ENCODE assay signal across 9 cellular contexts in genomic region chr15:66603301-66604179, GRCh38. TPM values are rescaled to one million over a fixed set of nuclear protein-coding genes. Genes with fewer than 3 reads are reported as not detected.
DNase-seq lines count a peak whose midpoint lies in the region; ATAC-seq, FAIRE-seq and TF ChIP-seq lines count a peak whose summit lies in the region.
"Had no signal": no experiment of that assay in that cellular context is flagged by ENCODE, and none has a peak within 500 bp of the region (broad histone marks: within the 10 kb centered on the region; RNA-seq: fewer than 3 reads in every experiment).

No MANE protein-coding gene starts in this region.

- no TSS peak for BruUV-seq in HepG2 (replicated peaks; lab: Mats Ljungman, UMichigan)

- H3K36me3 Mint-ChIP-seq in central memory CD8-positive, alpha-beta T cell (ENCODE audit: insufficient read depth) = no peaks in the 10 kb centered on the region

- H3K4me2 ChIP-seq in HepG2 (ENCODE audit: low read depth, low read length) = no peak overlapping the region

- H3K36me3 ChIP-seq in HepG2 (replicated peaks in 1 of 2; ENCODE audit: control insufficient read depth in 1 of 2, insufficient read depth in 2 of 2, low read length in 2 of 2) = no peaks in the 10 kb centered on the region; a peak in 1 of 5 replicates

- H3K27me3 ChIP-seq in HepG2 (ENCODE audit: control insufficient read depth in 1 of 2, insufficient read depth in 2 of 2, low read length in 2 of 2) = no peaks in the 10 kb centered on the region; a peak in 1 of 5 replicates

- intact Hi-C loops in HepG2 (cut with micrococcal nuclease; ENCODE audit: unreplicated experiment) (loop anchor here (1.0 to 5.0 kb wide), 2 partner anchors 169 to 248 kb away; no protein-coding TSS in a partner anchor), lower leg skin (cut with DNase I; ENCODE audit: low total_unique reads) (no loop called here)

- no peaks in the 10 kb centered on the region for H3K4me1 ChIP-seq in HepG2 (ENCODE audit: insufficient read depth, low read length)

- ATAC-seq in central memory CD8-positive, alpha-beta T cell (replicated peaks; ENCODE audit: extremely low read depth, poor library complexity, severe bottlenecking) = peak; percentile 54
- ATAC-seq in HepG2 = peak; percentile 92

- no peaks in the 10 kb centered on the region for H3K79me2 ChIP-seq in HepG2 (ENCODE audit: insufficient read depth, low read length)

- DNase-seq in DMS 273 (lab: John Stamatoyannopoulos, UW; ENCODE audit: unreplicated experiment) (peak; percentile 79), DMS 273 treated with DMSO at 0.1 percent for 48 hours (lab: John Stamatoyannopoulos, UW) (no peak), NCI-H1694 treated with DMSO at 0.1 percent for 48 hours (lab: John Stamatoyannopoulos, UW) (peak; percentile 9), HepG2 (ENCODE audit: low spot score) (peak; percentile 40), lower leg skin (ENCODE audit: low spot score in 2 of 2) (no peak)
- peak; percentile 14 for DNase-seq in activated CD4-positive, CD25-positive, alpha-beta regulatory T cell treated with anti-CD3 and anti-CD28 coated beads, Interleukin-2, amount 50 U/mL, for 16 hours (ENCODE audit: low read depth, low spot score)
- peak; percentile 13 to 33 for DNase-seq in central memory CD8-positive, alpha-beta T cell (ENCODE audit: low spot score in 2 of 2)
- DNase-seq in stimulated activated CD8-positive, alpha-beta memory T cell treated with anti-CD3 and anti-CD28 coated beads, Interleukin-15, amount 100 ng/mL, for 1 hour (ENCODE audit: low read depth) = peak; percentile 36

- H3K27me3 Mint-ChIP-seq in central memory CD8-positive, alpha-beta T cell = peaks cover 21% of the 10 kb centered on the region

- CTCF ChIA-PET in HepG2 (lab: Yijun Ruan, JAX; ENCODE audit: low intra/inter-chr PET ratio, low total read pairs) = interaction anchor here (1.1 to 2.5 kb wide), 7 partner anchors 93 to 300 kb away, joined by 3 to 19 read pairs (median 11); no protein-coding TSS in a partner anchor

- no peak overlapping the region for H3K27ac ChIP-seq in HepG2 (ENCODE audit: extremely low read length, insufficient read depth, low read length)

- no peak overlapping the region for H3K9ac ChIP-seq in HepG2 (ENCODE audit: insufficient read depth, low read depth, low read length)

- peak; percentile 88 for TF ChIP-seq CTCF in HepG2 (CRISPR knock-in tag; IDR thresholded peaks at IDR 0.05)
- no peak for TF ChIP-seq CTCF in lower leg skin (IDR thresholded peaks at IDR 0.05)

- in situ Hi-C loops in HepG2 (cut with HindIII; ENCODE audit: extremely low pct_ligation_motif_present, low pct_unique_long_range_greater_than_20kb) = loop anchor here (5.0 kb wide), 1 partner anchor 244 kb away; no protein-coding TSS in a partner anchor

- no peak overlapping the region for H2AFZ ChIP-seq in HepG2 (ENCODE audit: low read length)

- TF ChIP-seq EP300 in HepG2 (IDR thresholded peaks at IDR 0.05; ENCODE audit: low read depth in 2 of 2, low read length in 2 of 2) = no peak
- no peak for TF ChIP-seq EP300 in HepG2 (CRISPR knock-in tag; IDR thresholded peaks at IDR 0.05; ENCODE audit: borderline replicate concordance)

- TF ChIP-seq RAD21 in HepG2 (CRISPR knock-in tag; IDR thresholded peaks at IDR 0.05) = peak; percentile 89

- no peaks in the 10 kb centered on the region for H3K9me3 Mint-ChIP-seq in central memory CD8-positive, alpha-beta T cell

- no peaks in the 10 kb centered on the region for H3K9me3 ChIP-seq in HepG2 (ENCODE audit: low read length)

- H3K4me3 Mint-ChIP-seq in central memory CD8-positive, alpha-beta T cell = no peak overlapping the region

- no peak overlapping the region for H3K4me3 ChIP-seq in HepG2 (replicated peaks in 1 of 3; ENCODE audit: insufficient read depth in 1 of 3, low read depth in 2 of 3, low read length in 3 of 3)
- H3K4me3 ChIP-seq in lower leg skin (ENCODE audit: low read depth, poor library complexity, severe bottlenecking) = no peak overlapping the region

- no peak overlapping the region for H3K27ac Mint-ChIP-seq in central memory CD8-positive, alpha-beta T cell (ENCODE audit: low read depth)

- TF ChIP-seq POLR2A in HepG2 (IDR thresholded peaks at IDR 0.05; ENCODE audit: insufficient read depth in 1 of 2, low read depth in 2 of 2, low read length in 2 of 2) (no peak), lower leg skin (IDR thresholded peaks at IDR 0.05) (no peak)

- peak; percentile 49 for FAIRE-seq in HepG2 (lab: Jason Lieb, UNC)
- FAIRE-seq: A204.1 had no signal

- 48% methylated on average over 11 of the region's 14 CpGs for WGBS in HepG2 (ENCODE audit: low lambda C conversion rate)
- WGBS in lower leg skin, 2 donors = 47 to 50% methylated on average over 14 of the region's 14 CpGs

- H4K20me1 ChIP-seq in HepG2 (ENCODE audit: insufficient read depth, low read length) = 0 out of 2 replicates have a peak, but pooled peaks cover 3% of the 10 kb centered on the region

- POLR2A ChIA-PET in HepG2 (lab: Yijun Ruan, JAX) = no interaction called here

- no peaks in the 10 kb centered on the region for H3K4me1 Mint-ChIP-seq in central memory CD8-positive, alpha-beta T cell

TF ChIP-seq in HepG2, 621 proteins besides CTCF, POLR2A, EP300 and RAD21:
- peak; percentile 93 for TF ChIP-seq STAG1 (CRISPR knock-in tag; IDR thresholded peaks at IDR 0.05)
- TF ChIP-seq NFKB2 (CRISPR knock-in tag; IDR thresholded peaks at IDR 0.05; ENCODE audit: borderline replicate concordance) = peak; percentile 52; the same call in 1 of the 2 replicates
- TF ChIP-seq SMC3 (IDR thresholded peaks at IDR 0.05; ENCODE audit: low read length) = peak; percentile 50; the same call in 1 of the 2 replicates
- 0 out of 2 replicates have a peak, but pooled peaks have one; percentile 34 for TF ChIP-seq HOXA5 (CRISPR knock-in tag; IDR thresholded peaks at IDR 0.05)
- TF ChIP-seq ARNT2 (CRISPR knock-in tag; IDR thresholded peaks at IDR 0.05; ENCODE audit: low read depth) = 0 out of 2 replicates have a peak, but pooled peaks have one; percentile 20
- no peak for TF ChIP-seq HNF4G (IDR thresholded peaks at IDR 0.05; ENCODE audit: borderline replicate concordance, low read depth, low read length)
- TF ChIP-seq HNF4G (CRISPR knock-in tag; IDR thresholded peaks at IDR 0.05; ENCODE audit: borderline replicate concordance, low read depth) = no peak

RNA-seq across cellular contexts. Expression of gene LCTL, which starts 37.7 kb away (rescaled TPM):
- 1.1 and 1.4 TPM in 2 replicates for total RNA-seq in HepG2 (2016; rRNA removed; fragmentation: Illumina TruSeq; extraction: Trizol)
- 0.09 and 0.20 TPM in 2 replicates for total RNA-seq in HepG2 (2016; cell fraction: cytosol; rRNA removed; fragmentation: Illumina TruSeq; extraction: Trizol; ENCODE audit: low read depth)
- 1.0 and 1.1 TPM in 2 replicates for total RNA-seq in HepG2 (2016; cell fraction: insoluble cytoplasmic fraction; rRNA removed; fragmentation: Illumina TruSeq; extraction: Trizol)
- total RNA-seq in HepG2 (2016; cell fraction: membrane; rRNA removed; fragmentation: Illumina TruSeq; extraction: Trizol) = 0.21 and 0.37 TPM in 2 replicates
- 0.40 and 0.41 TPM in 2 replicates for total RNA-seq in HepG2 (2016; cell fraction: nucleus; rRNA removed; fragmentation: Illumina TruSeq; extraction: Trizol)
- 0.54 and 0.96 TPM in 2 replicates for polyA plus RNA-seq in HepG2 (2011; rRNA removed)
- 1.0 and 1.6 TPM in 2 replicates for polyA plus RNA-seq in HepG2 (2011; cell fraction: cytosol; rRNA removed)
- polyA plus RNA-seq in HepG2 (2011; cell fraction: nucleus; rRNA removed) = 0.43 and 0.95 TPM in 2 replicates
- 0.15 and 0.31 TPM in 2 replicates for polyA plus RNA-seq in HepG2 (2012)
- 0.09 and 0.10 TPM in 2 replicates for polyA plus RNA-seq in HepG2 (2016; cell fraction: cytosol; fragmentation: Illumina TruSeq; extraction: Trizol; ENCODE audit: low read depth)
- 0.98 and 1.1 TPM in 2 replicates for polyA plus RNA-seq in HepG2 (2016; cell fraction: insoluble cytoplasmic fraction; fragmentation: Illumina TruSeq; extraction: Trizol; ENCODE audit: low read depth)
- polyA plus RNA-seq in HepG2 (2016; cell fraction: membrane; fragmentation: Illumina TruSeq; extraction: Trizol; ENCODE audit: low read depth) = 0.08 and 0.29 TPM in 2 replicates
- 0.57 and 0.70 TPM in 2 replicates for polyA plus RNA-seq in HepG2 (2016; cell fraction: nucleus; fragmentation: Illumina TruSeq; extraction: Trizol; ENCODE audit: insufficient read depth, low read depth)
- polyA minus RNA-seq in HepG2 (2011; rRNA and poly(A)+ RNA removed; ENCODE audit: low replicate concordance) = 0.46 TPM in 1 of 2 replicates, not detected in the other
- 0.97 TPM in 1 of 2 replicates, not detected in the other for polyA minus RNA-seq in HepG2 (2011; cell fraction: cytosol; rRNA and poly(A)+ RNA removed)
- polyA minus RNA-seq in HepG2 (2011; cell fraction: nucleus; rRNA and poly(A)+ RNA removed) = 0.37 and 0.64 TPM in 2 replicates
- not detected for total RNA-seq in lower leg skin

Comparison
In these comparisons a context has a peak if more than half of its experiments do, and no peak if none do; other contexts are left out.
1. DNase-seq: peak in DMS 273 (single experiment), NCI-H1694 treated with DMSO at 0.1 percent for 48 hours (single experiment), activated CD4-positive, CD25-positive, alpha-beta regulatory T cell treated with anti-CD3 and anti-CD28 coated beads, Interleukin-2, amount 50 U/mL, for 16 hours (single experiment), central memory CD8-positive, alpha-beta T cell (2 of 2), HepG2 (single experiment) and stimulated activated CD8-positive, alpha-beta memory T cell treated with anti-CD3 and anti-CD28 coated beads, Interleukin-15, amount 100 ng/mL, for 1 hour (single experiment); none in DMS 273 treated with DMSO at 0.1 percent for 48 hours (single experiment) and lower leg skin (0 of 2).